25 cellular contexts compared by ENCODE assay signal in genomic region chr10:34549001-34549400, GRCh38.
"Had no signal": no experiment of that assay in that cellular context is flagged by ENCODE, and none has a peak within 500 bp of the region (broad histone marks: within the 10 kb centered on the region; RNA-seq: fewer than 3 reads in every experiment).

No MANE protein-coding gene starts in this region.

- H3K4me3 Mint-ChIP-seq: immature natural killer cell; nephron; stimulated activated effector memory CD8-positive, alpha-beta T cell treated with anti-CD3 and anti-CD28 coated beads, Interleukin-12 subunit alpha, Interleukin-12 subunit beta, amount 100 ng/mL, for 72 hours; stimulated activated naive CD8-positive, alpha-beta T cell treated with anti-CD3 and anti-CD28 coated beads, Interleukin-15, Interleukin-2, amounts not matched to agents 100 ng/mL and 50 ng/mL, for 24 hours had no signal

- H3K9me3 Mint-ChIP-seq: immature natural killer cell; nephron; stimulated activated naive CD8-positive, alpha-beta T cell treated with anti-CD3 and anti-CD28 coated beads, Interleukin-15, Interleukin-2, amounts not matched to agents 100 ng/mL and 50 ng/mL, for 24 hours had no signal

- H3K27me3 Mint-ChIP-seq: progenitor cell of endocrine pancreas had no signal

- H3K4me1 Mint-ChIP-seq: immature natural killer cell; stimulated activated effector memory CD8-positive, alpha-beta T cell treated with anti-CD3 and anti-CD28 coated beads, Interleukin-12 subunit alpha, Interleukin-12 subunit beta, amount 100 ng/mL, for 72 hours had no signal

- H3K27ac Mint-ChIP-seq: immature natural killer cell; nephron; progenitor cell of endocrine pancreas; stimulated activated effector memory CD8-positive, alpha-beta T cell treated with anti-CD3 and anti-CD28 coated beads, Interleukin-12 subunit alpha, Interleukin-12 subunit beta, amount 100 ng/mL, for 72 hours; stimulated activated naive CD8-positive, alpha-beta T cell treated with anti-CD3 and anti-CD28 coated beads, Interleukin-15, Interleukin-2, amounts not matched to agents 100 ng/mL and 50 ng/mL, for 24 hours had no signal

- DNase-seq: cortex of kidney; dorsolateral prefrontal cortex; effector CD8-positive, alpha-beta T cell; foreskin fibroblast; immature natural killer cell; kidney; left cardiac atrium; left ventricle myocardium superior; mesenchymal stem cell; midbrain; occipital lobe; pancreas; right cardiac atrium; stimulated activated CD4-positive, alpha-beta T cell treated with anti-CD3 and anti-CD28 coated beads, Interleukin-4, amount 100 ng/mL, for 1 hour; stimulated activated CD8-positive, alpha-beta memory T cell treated with anti-CD3 and anti-CD28 coated beads, Interleukin-4, amount 100 ng/mL, for 48 hours; testis; upper lobe of right lung had no signal

- H3K27me3 ChIP-seq: dorsolateral prefrontal cortex, gastroesophageal sphincter, pancreas, testis, tibial nerve, upper lobe of right lung had no signal

- H3K36me3 Mint-ChIP-seq: immature natural killer cell; stimulated activated effector memory CD8-positive, alpha-beta T cell treated with anti-CD3 and anti-CD28 coated beads, Interleukin-12 subunit alpha, Interleukin-12 subunit beta, amount 100 ng/mL, for 72 hours had no signal

- H3K4me1 ChIP-seq: pancreas, testis had no signal

- H3K9me3 ChIP-seq: gastroesophageal sphincter, pancreas, testis, tibial nerve, upper lobe of right lung had no signal

- H3K36me3 ChIP-seq: gastroesophageal sphincter, pancreas, tibial nerve, upper lobe of right lung had no signal

- H3K27ac ChIP-seq: dorsolateral prefrontal cortex, gastroesophageal sphincter, pancreas, testis, tibial nerve, upper lobe of right lung had no signal

- H3K4me3 ChIP-seq: dorsolateral prefrontal cortex, gastroesophageal sphincter, lung, pancreas, smooth muscle cell, testis, tibial nerve, upper lobe of right lung had no signal
